ENCODE assay signal across 8 cellular contexts in the genomic region with DNA sequence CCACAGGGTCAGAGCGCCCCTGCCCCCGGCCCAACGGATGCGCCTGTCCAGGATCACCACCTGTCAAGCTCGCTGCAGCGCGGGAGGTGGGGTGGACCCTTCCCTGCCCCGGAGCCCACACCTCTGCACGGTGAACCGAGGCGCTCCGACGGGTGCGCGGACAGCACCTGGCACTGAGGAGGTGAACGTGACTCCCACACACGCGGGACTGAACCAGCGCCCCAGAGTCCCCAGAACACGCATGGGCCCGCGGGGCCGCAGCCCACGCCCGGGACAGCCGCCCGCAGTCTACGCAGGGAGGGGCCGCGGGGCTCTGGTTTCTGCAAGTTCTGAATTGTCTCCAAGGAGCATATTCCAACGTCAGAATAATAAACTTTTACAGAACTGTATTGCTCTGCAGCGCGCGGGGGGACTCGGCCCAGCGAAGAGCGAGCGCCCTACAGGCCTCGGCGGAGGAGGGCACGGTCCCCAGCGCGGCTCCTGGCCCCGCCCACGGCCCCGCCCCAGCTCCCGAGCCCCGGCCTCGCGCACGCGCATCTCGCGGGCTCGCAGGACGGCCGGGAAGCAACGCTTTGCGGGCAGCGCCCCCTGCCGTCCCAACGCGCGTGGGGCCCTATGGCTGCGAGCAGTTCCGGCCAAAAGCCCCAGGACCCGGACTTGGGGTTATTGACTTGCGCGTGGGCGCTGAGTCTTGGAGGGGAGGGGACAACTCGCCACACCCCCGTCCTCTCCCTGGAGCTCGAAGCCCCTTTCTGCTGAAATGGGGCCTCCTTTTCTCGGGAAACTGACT. TPM values are rescaled to one million over a fixed set of nuclear protein-coding genes. Genes with fewer than 3 reads are reported as not detected.
A peak's percentile ranks its signal among the peaks of the same experiment; 100 is the strongest.
DNase-seq lines count a peak whose midpoint lies in the region; ATAC-seq and TF ChIP-seq lines count a peak whose summit lies in the region.

No MANE protein-coding gene starts in this region.

- H3K9me3 Mint-ChIP-seq in endothelial cell (ENCODE audit: unreplicated experiment) (no peaks in the 10 kb centered on the region), mesothelial cell of epicardium (no peaks in the 10 kb centered on the region)

- H3K27ac Mint-ChIP-seq in endothelial cell (ENCODE audit: unreplicated experiment) (no peak overlapping the region), mesothelial cell of epicardium (no peak overlapping the region)

- TF ChIP-seq CTCF in C4-2B (conservative IDR thresholded peaks at IDR 0.05) (peak; percentile 99), endothelial cell (IDR thresholded peaks at IDR 0.05; ENCODE audit: unreplicated experiment) (peak; percentile 94), mesothelial cell of epicardium (IDR thresholded peaks at IDR 0.05; ENCODE audit: unreplicated experiment) (peak; percentile 97)

- H3K27me3 Mint-ChIP-seq in endothelial cell (ENCODE audit: unreplicated experiment) (peaks cover 2% of the 10 kb centered on the region), mesothelial cell of epicardium (ENCODE audit: low read depth) (no peaks in the 10 kb centered on the region)

- H3K4me1 Mint-ChIP-seq in endothelial cell (ENCODE audit: unreplicated experiment), result no peaks in the 10 kb centered on the region
- peaks cover 2% of the 10 kb centered on the region for H3K4me1 Mint-ChIP-seq in mesothelial cell of epicardium

- peak; percentile 51 for DNase-seq in NK-92 treated with Interleukin-12 subunit alpha and Interleukin-12 subunit beta, amount 100 ng/mL, for 24 hours (lab: John Stamatoyannopoulos, UW)
- DNase-seq in activated CD8-positive, alpha-beta memory T cell treated with anti-CD3 and anti-CD28 coated beads, Interleukin-2, amount 50 U/mL, for 48 hours, result peak; percentile 99
- peak; percentile 98 for DNase-seq in endothelial cell (ENCODE audit: low spot score)
- DNase-seq in mesothelial cell of epicardium (ENCODE audit: low spot score in 2 of 2, unreplicated experiment in 2 of 2), result peak; percentile 96 to 98
- peak; percentile 92 for DNase-seq in stimulated activated CD8-positive, alpha-beta memory T cell treated with anti-CD3 and anti-CD28 coated beads, Interleukin-12 subunit alpha, Interleukin-12 subunit beta, amount 100 ng/mL, for 4 hours (ENCODE audit: low read depth)

- ATAC-seq in GM19328 (IDR thresholded peaks at IDR 0.05; ENCODE audit: unreplicated experiment) (peak; percentile 82), HG03457 (IDR thresholded peaks at IDR 0.05; ENCODE audit: unreplicated experiment) (peak; percentile 72)

- H3K27ac ChIP-seq in C4-2B, result peak overlapping the region; percentile 43

- no peak overlapping the region for H3K4me3 Mint-ChIP-seq in endothelial cell (ENCODE audit: unreplicated experiment)
- H3K4me3 Mint-ChIP-seq in mesothelial cell of epicardium, result peak overlapping the region; percentile 46

- H3K36me3 Mint-ChIP-seq in endothelial cell (ENCODE audit: low read depth, unreplicated experiment), result no peaks in the 10 kb centered on the region
- H3K36me3 Mint-ChIP-seq in mesothelial cell of epicardium, result no peaks in the 10 kb centered on the region

RNA-seq across cellular contexts. Expression of gene OAT, which starts 29.7 kb away (rescaled TPM):
- 36.6 TPM for total RNA-seq in endothelial cell (ENCODE audit: unreplicated experiment)
- total RNA-seq in mesothelial cell of epicardium, result 52.5 to 55.1 TPM (median 54.5 TPM) in 3 replicates

Comparison
In these comparisons a context has a peak if more than half of its experiments do, and no peak if none do; other contexts are left out.
1. Peak in every context shown above with its lines: DNase-seq, ATAC-seq and H3K27ac ChIP-seq.